Comparison of ENCODE assay signal across 16 cellular contexts in the genomic region with DNA sequence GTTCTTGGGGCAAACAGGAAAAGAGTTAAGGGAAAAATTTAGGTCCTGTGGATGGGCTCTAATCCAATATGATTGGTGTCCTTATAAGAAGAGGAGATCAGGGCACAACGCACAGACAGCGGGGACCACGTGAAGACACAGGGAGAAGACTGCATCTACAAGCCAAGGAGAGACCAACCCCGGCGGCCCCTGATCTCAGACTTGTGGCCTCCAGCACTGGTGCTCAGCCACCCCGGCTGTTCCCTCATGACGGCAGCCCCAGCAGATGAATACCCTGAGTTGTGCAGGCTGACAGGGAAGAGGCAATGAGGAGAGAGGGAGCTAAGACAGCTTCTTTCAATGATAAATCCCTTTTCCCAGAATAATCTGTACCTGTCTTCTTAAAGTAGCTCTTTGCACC. TPM values are rescaled to one million over a fixed set of nuclear protein-coding genes. Genes with fewer than 3 reads are reported as not detected.
A peak's percentile ranks its signal among the peaks of the same experiment; 100 is the strongest.
DNase-seq lines count a peak whose midpoint lies in the region; ATAC-seq, FAIRE-seq and TF ChIP-seq lines count a peak whose summit lies in the region.
"Had no signal": no experiment of that assay in that cellular context is flagged by ENCODE, and none has a peak within 500 bp of the region (broad histone marks: within the 10 kb centered on the region; RNA-seq: fewer than 3 reads in every experiment).

No MANE protein-coding gene starts in this region.

- WGBS in H9 (ENCODE audit: extremely low coverage, insufficient read length, low lambda C conversion rate) = no CpG with 5 or more reads among the region's 7 CpGs
- 38% methylated on average over 7 of the region's 7 CpGs for WGBS in K562 (ENCODE audit: insufficient coverage, low coverage, missing lambda C conversion rate)
- WGBS in HepG2 (ENCODE audit: low lambda C conversion rate) = 58% methylated on average over 7 of the region's 7 CpGs
- WGBS in neuronal stem cell (ENCODE audit: extremely low coverage in 2 of 2, insufficient read length in 2 of 2, insufficient replicate concordance in 1 of 2), 2 donors = no CpG with 5 or more reads among the region's 7 CpGs
- 90 to 96% methylated on average over 7 of the region's 7 CpGs for WGBS in upper lobe of left lung, 2 donors

- TF ChIP-seq EP300 in K562 (IDR thresholded peaks at IDR 0.05; ENCODE audit: low read length) (no peak), HepG2 (IDR thresholded peaks at IDR 0.05; ENCODE audit: low read depth in 2 of 2, low read length in 2 of 2) (no peak), HepG2 (CRISPR knock-in tag; IDR thresholded peaks at IDR 0.05; ENCODE audit: borderline replicate concordance) (no peak), upper lobe of left lung (IDR thresholded peaks at IDR 0.05) (no peak)

- H4K20me1 ChIP-seq in H9 (ENCODE audit: control insufficient read depth, insufficient read depth, insufficient read length) = no peaks in the 10 kb centered on the region
- H4K20me1 ChIP-seq in K562 (replicated peaks; ENCODE audit: control insufficient read depth, insufficient read depth, low read length) = no peaks in the 10 kb centered on the region
- H4K20me1 ChIP-seq in HepG2 (ENCODE audit: insufficient read depth, low read length) = no peaks in the 10 kb centered on the region
- H4K20me1 ChIP-seq: BLaER1 treated with 17β-estradiol and CSF1 and Interleukin-3, amounts not matched to agents 10 nM and 100 nM had no signal

- TF ChIP-seq CTCF in H9 (conservative IDR thresholded peaks at IDR 0.05) (no peak), K562 (IDR thresholded peaks at IDR 0.05 in 2 of 3, conservative IDR thresholded peaks at IDR 0.05 in 1 of 3; ENCODE audit: insufficient read depth in 2 of 3, low read depth in 1 of 3, low read length in 3 of 3) (no peak), HepG2 (CRISPR knock-in tag; IDR thresholded peaks at IDR 0.05) (no peak), upper lobe of left lung (IDR thresholded peaks at IDR 0.05) (no peak)

- H2BK12ac ChIP-seq in H9 (ENCODE audit: insufficient read length, low read depth, low read length) = no peak overlapping the region
- H2BK12ac ChIP-seq in neuronal stem cell (ENCODE audit: low read length) = no peak overlapping the region

- no peak overlapping the region for H2BK5ac ChIP-seq in H9 (ENCODE audit: insufficient read length, low read length)
- H2BK5ac ChIP-seq in neuronal stem cell (ENCODE audit: low read length) = no peak overlapping the region

- no peak overlapping the region for H3K4me3 Mint-ChIP-seq in H9
- H3K4me3 Mint-ChIP-seq: CD4-positive, CD25-positive, alpha-beta regulatory T cell; IgD-negative memory B cell had no signal

- ATAC-seq in K562 (no peak), HepG2 (0 out of 3 replicates have a peak, but pooled peaks have one; percentile 16), upper lobe of left lung (ENCODE audit: low FRiP score in 2 of 2) (no peak), GM21723 (IDR thresholded peaks at IDR 0.05; ENCODE audit: unreplicated experiment) (no peak)
- ATAC-seq: GM12878, HCT116 had no signal

- H3K79me1 ChIP-seq in H9 (ENCODE audit: insufficient read depth, low read depth, low read length, poor library complexity, severe bottlenecking) (no peaks in the 10 kb centered on the region), neuronal stem cell (ENCODE audit: low read depth, low read length) (peaks cover 1% of the 10 kb centered on the region)

- H3K14ac ChIP-seq in H9 (ENCODE audit: insufficient read depth, low read length) (no peak overlapping the region), neuronal stem cell (ENCODE audit: low read length) (no peak overlapping the region)

- H3K27ac ChIP-seq in H9 (ENCODE audit: insufficient read length, low read depth, low read length) (no peak overlapping the region), K562 (ENCODE audit: extremely low read depth, low read depth, low read length) (no peak overlapping the region), HepG2 (ENCODE audit: extremely low read length, insufficient read depth, low read length) (no peak overlapping the region), neuronal stem cell (replicated peaks; ENCODE audit: low read length) (no peak overlapping the region), upper lobe of left lung (no peak overlapping the region)
- H3K27ac ChIP-seq: BLaER1 treated with 17β-estradiol and CSF1 and Interleukin-3, amounts not matched to agents 10 nM and 100 nM had no signal

- no peak overlapping the region for H3K4ac ChIP-seq in H9 (ENCODE audit: low read depth, low read length)
- no peak overlapping the region for H3K4ac ChIP-seq in neuronal stem cell (ENCODE audit: low read length)

- H4K8ac ChIP-seq in H9 (replicated peaks; ENCODE audit: insufficient read length, low read depth, low read length) (no peak overlapping the region), neuronal stem cell (ENCODE audit: low read depth, low read length) (no peak overlapping the region)

- H3K36me3 ChIP-seq in K562 (ENCODE audit: control insufficient read depth, insufficient read depth, low read length) (no peaks in the 10 kb centered on the region), HepG2 (replicated peaks in 1 of 2; ENCODE audit: control insufficient read depth in 1 of 2, insufficient read depth in 2 of 2, low read length in 2 of 2) (no peaks in the 10 kb centered on the region), neuronal stem cell (replicated peaks in 1 of 2; ENCODE audit: control insufficient read depth in 2 of 2, insufficient read depth in 2 of 2, low read length in 2 of 2) (no peaks in the 10 kb centered on the region), upper lobe of left lung (no peaks in the 10 kb centered on the region)
- H3K36me3 ChIP-seq: BLaER1 treated with 17β-estradiol and CSF1 and Interleukin-3, amounts not matched to agents 10 nM and 100 nM had no signal

- no peak overlapping the region for H3T11ph ChIP-seq in H9 (ENCODE audit: low read length)

- H3K9me3 ChIP-seq in H9 (ENCODE audit: control insufficient read depth, low read depth, low read length) = no peaks in the 10 kb centered on the region
- H3K9me3 ChIP-seq in K562 (replicated peaks; ENCODE audit: control insufficient read depth, insufficient read depth, low read depth, low read length) = no peaks in the 10 kb centered on the region
- H3K9me3 ChIP-seq in HepG2 (ENCODE audit: low read length) = no peaks in the 10 kb centered on the region
- H3K9me3 ChIP-seq in neuronal stem cell (replicated peaks in 1 of 2; ENCODE audit: control insufficient read depth in 2 of 2, insufficient read depth in 1 of 2, low read depth in 1 of 2, low read length in 2 of 2) = no peaks in the 10 kb centered on the region
- H3K9me3 ChIP-seq in upper lobe of left lung = no peaks in the 10 kb centered on the region

- H3K23ac ChIP-seq in H9 (ENCODE audit: insufficient read length, low read depth, low read length) (no peak overlapping the region), neuronal stem cell (ENCODE audit: low read depth, low read length, poor library complexity) (no peak overlapping the region)

- H3K4me1 Mint-ChIP-seq in H9 = peaks cover 24 to 29% of the 10 kb centered on the region in 2 experiments
- H3K4me1 Mint-ChIP-seq: CD4-positive, CD25-positive, alpha-beta regulatory T cell; IgD-negative memory B cell had no signal

- BruUV-seq in K562 (replicated peaks; lab: Mats Ljungman, UMichigan) (no TSS peak), HepG2 (replicated peaks; lab: Mats Ljungman, UMichigan) (no TSS peak)

- H3K9me3 Mint-ChIP-seq in H9 = peaks cover 3 to 5% of the 10 kb centered on the region in 2 experiments; a peak in 3 of 5 replicates
- H3K9me3 Mint-ChIP-seq: IgD-negative memory B cell had no signal

- H2BK20ac ChIP-seq in H9 (ENCODE audit: low read depth, low read length, poor library complexity, severe bottlenecking) = no peak overlapping the region

- H4K91ac ChIP-seq in H9 (ENCODE audit: insufficient read length, low read depth, low read length) (no peak overlapping the region), neuronal stem cell (ENCODE audit: low read depth, low read length, poor library complexity) (no peak overlapping the region)

- CTCF ChIA-PET in K562 (lab: Yijun Ruan, JAX; ENCODE audit: low intra/inter-chr PET ratio) (no interaction called here), HepG2 (lab: Yijun Ruan, JAX; ENCODE audit: low intra/inter-chr PET ratio, low total read pairs) (no interaction called here)

- H3K4me1 ChIP-seq in H9 (ENCODE audit: insufficient read depth, low read length) (no peaks in the 10 kb centered on the region), K562 (replicated peaks in 1 of 2; ENCODE audit: control insufficient read depth in 2 of 2, insufficient read depth in 2 of 2, low read length in 2 of 2) (no peaks in the 10 kb centered on the region), HepG2 (ENCODE audit: insufficient read depth, low read length) (peaks cover 42% of the 10 kb centered on the region), neuronal stem cell (ENCODE audit: control insufficient read depth in 2 of 2, insufficient read depth in 1 of 2, low read depth in 1 of 2, low read length in 2 of 2) (peaks cover 5 to 6% of the 10 kb centered on the region in 2 donors), upper lobe of left lung (peaks cover 0 to 7% (median 3%) of the 10 kb centered on the region in 4 donors)

- no peaks in the 10 kb centered on the region for H3K79me2 ChIP-seq in H9 (ENCODE audit: insufficient read depth, low read length)
- no peaks in the 10 kb centered on the region for H3K79me2 ChIP-seq in K562 (ENCODE audit: control insufficient read depth, insufficient read depth, low read length)
- no peaks in the 10 kb centered on the region for H3K79me2 ChIP-seq in HepG2 (ENCODE audit: insufficient read depth, low read length)

- no peak overlapping the region for H3K9ac ChIP-seq in H9 (ENCODE audit: extremely low read depth, insufficient read length, low read length)
- no peak overlapping the region for H3K9ac ChIP-seq in K562 (ENCODE audit: insufficient read depth in 1 of 2, low read depth in 2 of 2, low read length in 2 of 2)
- H3K9ac ChIP-seq in HepG2 (ENCODE audit: insufficient read depth, low read depth, low read length) = no peak overlapping the region
- no peak overlapping the region for H3K9ac ChIP-seq in neuronal stem cell (ENCODE audit: low read depth, low read length, poor library complexity)

- H3K4me3 ChIP-seq in K562 (no peak overlapping the region), HepG2 (replicated peaks in 1 of 3; ENCODE audit: insufficient read depth in 1 of 3, low read depth in 2 of 3, low read length in 3 of 3) (no peak overlapping the region), neuronal stem cell (ENCODE audit: low read length in 2 of 2) (no peak overlapping the region), upper lobe of left lung (no peak overlapping the region)
- H3K4me3 ChIP-seq: BLaER1 treated with 17β-estradiol and CSF1 and Interleukin-3, amounts not matched to agents 10 nM and 100 nM; GM12878 had no signal

- POLR2A ChIA-PET in K562 (lab: Yijun Ruan, JAX) = interaction anchor here (0.6 to 2.0 kb wide), 3 partner anchors 9 to 185 kb away, joined by 3 to 5 read pairs (median 4); no protein-coding TSS in a partner anchor
- POLR2A ChIA-PET in HepG2 (lab: Yijun Ruan, JAX) = interaction anchor here (0.9 kb wide), 1 partner anchor 9 kb away, joined by 3 read pairs; no protein-coding TSS in a partner anchor

- H2AFZ ChIP-seq in H9 (ENCODE audit: low read length) (no peak overlapping the region), K562 (ENCODE audit: low read depth, low read length) (peak overlapping the region; percentile 40; the same call in 1 of the 2 replicates), HepG2 (ENCODE audit: low read length) (no peak overlapping the region), neuronal stem cell (ENCODE audit: low read length) (peak overlapping the region; percentile 38)

- intact Hi-C loops in K562 (cut with micrococcal nuclease) (loop anchor here (10.0 kb wide), 1 partner anchor 92 kb away; no protein-coding TSS in a partner anchor), HepG2 (cut with micrococcal nuclease; ENCODE audit: unreplicated experiment) (loop anchor here (5.0 kb wide), 1 partner anchor 34 kb away; a partner anchor contains a TSS)

- H3K27me3 Mint-ChIP-seq in H9 (ENCODE audit: low read depth) = no peaks in the 10 kb centered on the region

- H3K56ac ChIP-seq in H9 (ENCODE audit: insufficient read length, low read depth, low read length) = no peak overlapping the region

- H3K27me3 ChIP-seq in H9 (ENCODE audit: insufficient read depth, low read length) = no peaks in the 10 kb centered on the region
- no peaks in the 10 kb centered on the region for H3K27me3 ChIP-seq in K562 (ENCODE audit: control insufficient read depth in 2 of 2, insufficient read depth in 2 of 2, low read length in 2 of 2)
- H3K27me3 ChIP-seq in HepG2 (ENCODE audit: control insufficient read depth in 1 of 2, insufficient read depth in 2 of 2, low read length in 2 of 2) = peaks cover 0 to 16% of the 10 kb centered on the region in 2 experiments; a peak in 2 of 5 replicates
- no peaks in the 10 kb centered on the region for H3K27me3 ChIP-seq in neuronal stem cell (ENCODE audit: control insufficient read depth in 3 of 3, insufficient read depth in 3 of 3, low read depth in 1 of 3, low read length in 3 of 3)
- H3K27me3 ChIP-seq in upper lobe of left lung = no peaks in the 10 kb centered on the region
- H3K27me3 ChIP-seq: BLaER1 treated with 17β-estradiol and CSF1 and Interleukin-3, amounts not matched to agents 10 nM and 100 nM had no signal

- no peak overlapping the region for H2AK5ac ChIP-seq in H9 (ENCODE audit: insufficient read length, low read length)
- no peak overlapping the region for H2AK5ac ChIP-seq in neuronal stem cell (ENCODE audit: low read depth, low read length)

- H3K4me2 ChIP-seq in H9 (ENCODE audit: insufficient read depth, insufficient read length, low read length) (no peak overlapping the region), K562 (ENCODE audit: insufficient read depth, low read length) (no peak overlapping the region), HepG2 (ENCODE audit: low read depth, low read length) (0 out of 2 replicates have a peak overlapping the region, but pooled peaks have one; percentile 30), neuronal stem cell (ENCODE audit: insufficient read depth, low read length, poor library complexity, severe bottlenecking) (no peak overlapping the region)
- H3K4me2 ChIP-seq: BLaER1 treated with 17β-estradiol and CSF1 and Interleukin-3, amounts not matched to agents 10 nM and 100 nM had no signal

- H3K18ac ChIP-seq in H9 (ENCODE audit: insufficient read length, low read depth, low read length) (no peak overlapping the region), neuronal stem cell (ENCODE audit: low read length) (no peak overlapping the region)

- H2BK120ac ChIP-seq in H9 (ENCODE audit: low read depth, low read length, poor library complexity, severe bottlenecking) = no peak overlapping the region
- H2BK120ac ChIP-seq in neuronal stem cell (ENCODE audit: low read depth, low read length) = no peak overlapping the region

- no peaks in the 10 kb centered on the region for H3K9me1 ChIP-seq in K562 (ENCODE audit: control insufficient read depth, insufficient read depth, low read length)

- H2BK15ac ChIP-seq in H9 (ENCODE audit: low read depth, low read length) (no peak overlapping the region), neuronal stem cell (ENCODE audit: low read length) (no peak overlapping the region)

- H3K27ac Mint-ChIP-seq in H9 = peak overlapping the region in 2 of 3 experiments; percentile 8 to 69; a peak in 2 of 7 replicates
- H3K27ac Mint-ChIP-seq: CD4-positive, CD25-positive, alpha-beta regulatory T cell; IgD-negative memory B cell had no signal

- TF ChIP-seq POLR2A in K562 (conservative IDR thresholded peaks at IDR 0.05) (no peak), HepG2 (IDR thresholded peaks at IDR 0.05; ENCODE audit: insufficient read depth in 1 of 2, low read depth in 2 of 2, low read length in 2 of 2) (no peak), upper lobe of left lung (IDR thresholded peaks at IDR 0.05) (no peak)

- TF ChIP-seq RAD21 in K562 (CRISPR knock-in tag; conservative IDR thresholded peaks at IDR 0.05 in 1 of 2, IDR thresholded peaks at IDR 0.05 in 1 of 2) (no peak), HepG2 (CRISPR knock-in tag; IDR thresholded peaks at IDR 0.05) (no peak)

- in situ Hi-C loops in K562 (cut with MboI) (loop anchor here (5.0 kb wide), 1 partner anchor 189 kb away; no protein-coding TSS in a partner anchor), HepG2 (cut with HindIII; ENCODE audit: extremely low pct_ligation_motif_present, low pct_unique_long_range_greater_than_20kb) (loop anchor here (5.0 kb wide), 1 partner anchor 199 kb away; no protein-coding TSS in a partner anchor)

- H3K23me2 ChIP-seq in H9 (ENCODE audit: insufficient read length, low read depth, low read length, poor library complexity, severe bottlenecking) = no peaks in the 10 kb centered on the region

- H3K36me3 Mint-ChIP-seq in H9 (ENCODE audit: insufficient read depth in 1 of 3, low read depth in 3 of 3) = peaks cover 0 to 5% (median 5%) of the 10 kb centered on the region in 3 experiments; a peak in 4 of 7 replicates
- H3K36me3 Mint-ChIP-seq: CD4-positive, CD25-positive, alpha-beta regulatory T cell; IgD-negative memory B cell had no signal

- DNase-seq in H9 = no peak
- DNase-seq in K562 (ENCODE audit: extremely low read depth in 1 of 4, low spot score in 3 of 4) = no peak
- no peak for DNase-seq in HepG2 (ENCODE audit: low spot score)
- no peak for DNase-seq in neuronal stem cell (ENCODE audit: low spot score)
- DNase-seq in upper lobe of left lung = no peak
- no peak for DNase-seq in RCC 7860 (ENCODE audit: low spot score)
- DNase-seq: ACHN; Calu3; CD4-positive, CD25-positive, alpha-beta regulatory T cell; DMS 273 treated with DMSO at 0.1 percent for 48 hours had no signal

- FAIRE-seq in K562 (lab: Jason Lieb, UNC) (no peak), HepG2 (lab: Jason Lieb, UNC) (no peak), RCC 7860 (lab: Jason Lieb, UNC) (no peak)
- FAIRE-seq: GM12878, GM18507 had no signal

- no peak overlapping the region for H4K5ac ChIP-seq in H9 (ENCODE audit: insufficient read length, low read depth, low read length)

RNA-seq across cellular contexts. Expression of a gene that starts 33.3 kb away (rescaled TPM):
- total RNA-seq in H9 (2021) (32.5 and 34.6 TPM in 2 replicates), K562 (2014; rRNA removed) (not detected in 2 replicates), K562 (2014; rRNA removed; fragmentation: Illumina TruSeq; extraction: Trizol) (not detected in 2 replicates), K562 (2015; rRNA removed; fragmentation: Illumina TruSeq; extraction: Trizol) (not detected in 2 replicates), K562 (2021) (0.07 and 0.18 TPM in 2 replicates), HepG2 (2016; rRNA removed; fragmentation: Illumina TruSeq; extraction: Trizol) (15.6 and 16.2 TPM in 2 replicates), upper lobe of left lung (10 to 100 TPM; 40.1 to 81.8 (median 63.0) TPM)
- total RNA-seq in K562 (2011; cell fraction: chromatin; rRNA removed; ENCODE audit: low replicate concordance) = not detected in 2 replicates
- total RNA-seq in K562 (2011; cell fraction: nucleolus; rRNA removed) = not detected in 2 replicates
- total RNA-seq in K562 (2011; cell fraction: nucleoplasm; rRNA removed) = not detected in 2 replicates
- polyA plus RNA-seq in K562 (2011; rRNA removed) (not detected in 2 replicates), K562 (2014; fragmentation: Illumina TruSeq; extraction: Trizol) (0.01 TPM in 1 of 2 replicates, not detected in the other), K562 (2014; fragmentation: Nextera tagmentation; extraction: Ambion mirVana) (not detected), K562 (2014; rRNA removed) (not detected in 2 replicates), HepG2 (2011; rRNA removed) (5.6 and 6.2 TPM in 2 replicates)
- polyA plus RNA-seq in K562 (2011; cell fraction: cytosol; rRNA removed) = not detected in 2 replicates
- polyA plus RNA-seq in K562 (2011; cell fraction: nucleus; rRNA removed) = 0.01 TPM in 1 of 2 replicates, not detected in the other
- polyA plus RNA-seq in K562 (2012) = 0.01 TPM in 1 of 2 replicates, not detected in the other
- not detected in 2 replicates for polyA minus RNA-seq in K562 (2011; rRNA and poly(A)+ RNA removed)
- not detected in 2 replicates for polyA minus RNA-seq in K562 (2011; cell fraction: cytosol; rRNA and poly(A)+ RNA removed)
- not detected in 2 replicates for polyA minus RNA-seq in K562 (2011; cell fraction: nucleus; rRNA and poly(A)+ RNA removed)
- total RNA-seq in HepG2 (2016; cell fraction: cytosol; rRNA removed; fragmentation: Illumina TruSeq; extraction: Trizol; ENCODE audit: low read depth) = 7.7 and 9.4 TPM in 2 replicates
- 14.2 and 15.2 TPM in 2 replicates for total RNA-seq in HepG2 (2016; cell fraction: insoluble cytoplasmic fraction; rRNA removed; fragmentation: Illumina TruSeq; extraction: Trizol)
- 8.3 and 8.9 TPM in 2 replicates for total RNA-seq in HepG2 (2016; cell fraction: membrane; rRNA removed; fragmentation: Illumina TruSeq; extraction: Trizol)
- 15.2 and 18.4 TPM in 2 replicates for total RNA-seq in HepG2 (2016; cell fraction: nucleus; rRNA removed; fragmentation: Illumina TruSeq; extraction: Trizol)
- 3.3 and 4.1 TPM in 2 replicates for polyA plus RNA-seq in HepG2 (2011; cell fraction: cytosol; rRNA removed)
- polyA plus RNA-seq in HepG2 (2011; cell fraction: nucleus; rRNA removed) = 8.2 and 8.8 TPM in 2 replicates
- 5.6 and 8.0 TPM in 2 replicates for polyA plus RNA-seq in HepG2 (2012)
- polyA plus RNA-seq in HepG2 (2016; cell fraction: cytosol; fragmentation: Illumina TruSeq; extraction: Trizol; ENCODE audit: low read depth) = 0.40 and 0.80 TPM in 2 replicates
- 10.1 and 12.1 TPM in 2 replicates for polyA plus RNA-seq in HepG2 (2016; cell fraction: insoluble cytoplasmic fraction; fragmentation: Illumina TruSeq; extraction: Trizol; ENCODE audit: low read depth)
- 1.1 and 1.4 TPM in 2 replicates for polyA plus RNA-seq in HepG2 (2016; cell fraction: membrane; fragmentation: Illumina TruSeq; extraction: Trizol; ENCODE audit: low read depth)
- polyA plus RNA-seq in HepG2 (2016; cell fraction: nucleus; fragmentation: Illumina TruSeq; extraction: Trizol; ENCODE audit: insufficient read depth, low read depth) = 16.9 and 17.7 TPM in 2 replicates
- polyA minus RNA-seq in HepG2 (2011; rRNA and poly(A)+ RNA removed; ENCODE audit: low replicate concordance) = 12.1 TPM in 1 of 2 replicates, not detected in the other
- polyA minus RNA-seq in HepG2 (2011; cell fraction: cytosol; rRNA and poly(A)+ RNA removed) = 7.9 and 9.0 TPM in 2 replicates
- 17.5 and 18.3 TPM in 2 replicates for polyA minus RNA-seq in HepG2 (2011; cell fraction: nucleus; rRNA and poly(A)+ RNA removed)
- polyA plus RNA-seq in neuronal stem cell (2013, experiment 1 of 2) = 2.3 TPM
- polyA plus RNA-seq in neuronal stem cell (2013, experiment 2 of 2) = 2.3 TPM
- total RNA-seq: CD4-positive, CD25-positive, alpha-beta regulatory T cell had no signal
- polyA plus RNA-seq: CD4-positive, CD25-positive, alpha-beta regulatory T cell had no signal

Comparison
In these comparisons a context has a peak if more than half of its experiments do, and no peak if none do; other contexts are left out.
1. H2AFZ ChIP-seq: peak in K562 (single experiment) and neuronal stem cell (single experiment); none in H9 (single experiment) and HepG2 (single experiment).
2. RNA of a gene that starts 33.3 kb away (total RNA-seq): 40.1 to 81.8 TPM in upper lobe of left lung, 32.5 to 34.6 TPM in H9 and 7.7 to 18.4 TPM in HepG2; 0.07 to 0.18 TPM in K562; every median in the first group is over 4 times any median in the second.